Comparison of ENCODE assay signal across 11 cellular contexts in the genomic region with DNA sequence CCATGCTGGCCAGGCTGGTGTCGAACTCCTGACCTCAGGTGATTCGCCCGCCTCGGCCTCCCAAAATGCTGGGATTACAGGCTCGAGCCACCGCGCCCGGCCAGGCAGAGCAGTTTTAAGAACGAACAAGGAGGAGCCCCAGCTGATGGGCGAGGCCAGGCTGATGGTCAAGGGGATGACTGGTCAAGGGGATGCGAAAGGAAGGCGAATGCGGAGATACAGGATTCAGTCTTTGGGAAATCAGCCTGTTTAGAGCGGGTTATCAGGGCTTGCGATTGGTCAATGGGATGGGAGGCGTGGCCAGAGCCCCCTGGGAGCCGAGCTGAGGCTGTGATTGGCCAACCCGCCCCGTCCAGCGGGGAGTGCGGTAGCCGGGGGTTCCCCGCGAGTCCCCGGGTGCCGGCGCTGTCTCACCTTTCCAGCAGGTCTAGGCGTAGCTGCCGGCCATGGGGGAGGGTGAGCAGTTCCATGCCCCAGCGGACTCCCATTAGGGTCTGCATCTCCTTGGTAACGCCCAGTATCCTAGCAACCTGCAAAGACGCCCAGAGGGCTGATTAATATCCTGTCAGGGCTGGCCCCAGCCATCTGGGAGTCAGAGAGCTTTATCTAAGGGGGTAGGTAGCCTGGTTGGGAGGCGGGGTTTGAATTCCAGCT. TPM values are rescaled to one million over a fixed set of nuclear protein-coding genes. Genes with fewer than 3 reads are reported as not detected.
DNase-seq lines count a peak whose midpoint lies in the region; ATAC-seq, FAIRE-seq and TF ChIP-seq lines count a peak whose summit lies in the region.
"Had no signal": no experiment of that assay in that cellular context is flagged by ENCODE, and none has a peak within 500 bp of the region (broad histone marks: within the 10 kb centered on the region; RNA-seq: fewer than 3 reads in every experiment).

No MANE protein-coding gene starts in this region.

- FAIRE-seq in GM12891 (lab: Jason Lieb, UNC), result no peak
- FAIRE-seq: keratinocyte had no signal

- no peaks in the 10 kb centered on the region for H4K20me1 ChIP-seq in fibroblast of lung (ENCODE audit: control insufficient read depth, extremely low read depth, insufficient read depth, low read length)

- no peak overlapping the region for H3K4me2 ChIP-seq in fibroblast of lung (ENCODE audit: extremely low read depth, insufficient read depth, low read length)
- peak overlapping the region; percentile 45 for H3K4me2 ChIP-seq in parathyroid adenoma (ENCODE audit: low read length)

- H3K27me3 ChIP-seq in fibroblast of lung (ENCODE audit: control insufficient read depth, insufficient read depth, low read length), result peaks cover 3% of the 10 kb centered on the region
- H3K27me3 ChIP-seq in parathyroid adenoma (ENCODE audit: control insufficient read depth, insufficient read depth, low read length), result no peaks in the 10 kb centered on the region

- H3K27ac ChIP-seq in fibroblast of lung (ENCODE audit: insufficient read depth, low read length) (no peak overlapping the region), parathyroid adenoma (no peak overlapping the region)
- H3K27ac ChIP-seq: tibial artery had no signal

- peaks cover 9% of the 10 kb centered on the region for H3K4me1 ChIP-seq in fibroblast of lung (ENCODE audit: control insufficient read depth, extremely low read depth, insufficient read depth, low read length)
- H3K4me1 ChIP-seq in parathyroid adenoma, result no peaks in the 10 kb centered on the region
- H3K4me1 ChIP-seq: tibial artery had no signal

- H2AFZ ChIP-seq in fibroblast of lung (ENCODE audit: low read length) (no peak overlapping the region), parathyroid adenoma (no peak overlapping the region)

- no peaks in the 10 kb centered on the region for H3K36me3 ChIP-seq in fibroblast of lung (ENCODE audit: control insufficient read depth, insufficient read depth, low read length)
- H3K36me3 ChIP-seq in parathyroid adenoma (ENCODE audit: control insufficient read depth, insufficient read depth, low read length), result no peaks in the 10 kb centered on the region

- H3K4me3 ChIP-seq in fibroblast of lung (replicated peaks in 1 of 4; ENCODE audit: control extremely low read depth in 1 of 4, insufficient read depth in 1 of 4, low read depth in 3 of 4, low read length in 4 of 4), result peak overlapping the region in 1 of 4 experiments; percentile 28
- peak overlapping the region; percentile 6 for H3K4me3 ChIP-seq in parathyroid adenoma (ENCODE audit: low read depth, low read length)
- H3K4me3 ChIP-seq: tibial artery had no signal

- no peak for ATAC-seq in GM18907 (IDR thresholded peaks at IDR 0.05; ENCODE audit: unreplicated experiment)
- no peak for ATAC-seq in HG03039 (IDR thresholded peaks at IDR 0.05; ENCODE audit: unreplicated experiment)

- no peak for TF ChIP-seq POLR2A in GM12891 (IDR thresholded peaks at IDR 0.05; ENCODE audit: low read depth, low read length)

- H3K9me3 ChIP-seq in fibroblast of lung (ENCODE audit: control insufficient read depth, insufficient read depth, low read depth, low read length) (no peaks in the 10 kb centered on the region), parathyroid adenoma (ENCODE audit: control insufficient read depth, low read length) (no peaks in the 10 kb centered on the region)
- H3K9me3 ChIP-seq: tibial artery had no signal

- DNase-seq in ELR (ENCODE audit: low read depth), result peak; percentile 97
- peak; percentile 97 to 98 for DNase-seq in NCI-H524 (lab: John Stamatoyannopoulos, UW)
- peak; percentile 48 to 76 for DNase-seq in fibroblast of lung (ENCODE audit: low read depth in 2 of 2)
- no peak for DNase-seq in midbrain (lab: John Stamatoyannopoulos, UW)
- no peak for DNase-seq in GM12891 (ENCODE audit: insufficient read length, low spot score)
- DNase-seq: activated B cell treated with CpG ODN at 0.5 μM for 24 hours, tibial artery had no signal

- H3K9ac ChIP-seq in fibroblast of lung (ENCODE audit: insufficient read depth, low read length), result no peak overlapping the region
- H3K9ac ChIP-seq in parathyroid adenoma, result no peak overlapping the region

- TF ChIP-seq CTCF in fibroblast of lung (conservative IDR thresholded peaks at IDR 0.05 in 1 of 2, IDR thresholded peaks at IDR 0.05 in 1 of 2; ENCODE audit: low read depth in 1 of 2, low read length in 2 of 2), result no peak
- no peak for TF ChIP-seq CTCF in parathyroid adenoma (IDR thresholded peaks at IDR 0.05)

- no peaks in the 10 kb centered on the region for H3K79me2 ChIP-seq in fibroblast of lung (ENCODE audit: control insufficient read depth, insufficient read depth, low read length)
- no peaks in the 10 kb centered on the region for H3K79me2 ChIP-seq in parathyroid adenoma

TF ChIP-seq in GM12891, 5 proteins besides CTCF, POLR2A, EP300 and RAD21:
- TF ChIP-seq PAX5 (IDR thresholded peaks at IDR 0.05; ENCODE audit: insufficient read depth, low read length, severe bottlenecking), result no peak
- TF ChIP-seq TAF1 (IDR thresholded peaks at IDR 0.05; ENCODE audit: low read depth, low read length), result no peak
- TF ChIP-seq POU2F2 (IDR thresholded peaks at IDR 0.05; ENCODE audit: low read depth, low read length), result no peak
- TF ChIP-seq POLR2AphosphoS5 (IDR thresholded peaks at IDR 0.05; ENCODE audit: low read depth, low read length), result no peak
- TF ChIP-seq SPI1 (IDR thresholded peaks at IDR 0.05; ENCODE audit: low read depth, low read length), result no peak

RNA-seq across cellular contexts. Expression of gene TOR2A, which starts 7.5 kb away (rescaled TPM):
- 3.6 TPM in 2 replicates for total RNA-seq in fibroblast of lung
- 4.6 and 5.0 TPM in 2 replicates for polyA plus RNA-seq in fibroblast of lung
- polyA plus RNA-seq in fibroblast of lung (2012), result 7.9 and 10.3 TPM in 2 replicates
- 5.0 and 13.5 TPM in 2 replicates for polyA minus RNA-seq in fibroblast of lung (ENCODE audit: low replicate concordance)
- 6.3 TPM for polyA plus RNA-seq in GM12891 (2012; ENCODE audit: low read depth, missing spikeins)

RNA-seq across cellular contexts. Expression of gene TTC16, which starts 26.7 kb away (rescaled TPM):
- total RNA-seq in fibroblast of lung, result under 0.01 TPM in 2 replicates
- 0.02 TPM in 1 of 2 replicates, not detected in the other for polyA plus RNA-seq in fibroblast of lung
- not detected in 2 replicates for polyA plus RNA-seq in fibroblast of lung (2012)
- polyA minus RNA-seq in fibroblast of lung (ENCODE audit: low replicate concordance), result not detected in 2 replicates
- polyA plus RNA-seq in GM12891 (2012; ENCODE audit: low read depth, missing spikeins), result 0.04 TPM
- total RNA-seq: activated B cell treated with CpG ODN at 0.5 μM for 24 hours had no signal
- polyA plus RNA-seq: keratinocyte had no signal

RNA-seq across cellular contexts. Expression of gene PTRH1, which starts 27.1 kb away (rescaled TPM):
- 13.1 and 26.1 TPM in 2 replicates for total RNA-seq in fibroblast of lung
- polyA plus RNA-seq in fibroblast of lung, result 4.9 and 9.0 TPM in 2 replicates
- 13.7 and 27.8 TPM in 2 replicates for polyA plus RNA-seq in fibroblast of lung (2012)
- 3.0 and 5.0 TPM in 2 replicates for polyA minus RNA-seq in fibroblast of lung (ENCODE audit: low replicate concordance)
- 6.8 TPM for polyA plus RNA-seq in GM12891 (2012; ENCODE audit: low read depth, missing spikeins)

RNA-seq across cellular contexts. Expression of gene CFAP157, which starts 35.8 kb away (rescaled TPM):
- total RNA-seq in fibroblast of lung, result under 0.01 TPM in 2 replicates
- 0.06 TPM in 1 of 2 replicates, not detected in the other for polyA plus RNA-seq in fibroblast of lung
- polyA plus RNA-seq in fibroblast of lung (2012), result 0.44 and 0.58 TPM in 2 replicates
- not detected in 2 replicates for polyA minus RNA-seq in fibroblast of lung (ENCODE audit: low replicate concordance)
- polyA plus RNA-seq in GM12891 (2012; ENCODE audit: low read depth, missing spikeins), result 0.21 TPM
- total RNA-seq: activated B cell treated with CpG ODN at 0.5 μM for 24 hours had no signal
- polyA plus RNA-seq: keratinocyte had no signal

RNA-seq across cellular contexts. Expression of gene SH2D3C, which starts 35.9 kb away (rescaled TPM):
- 0.26 TPM in 1 of 2 replicates, not detected in the other for total RNA-seq in fibroblast of lung
- polyA plus RNA-seq in fibroblast of lung, result 1.2 TPM in 1 of 2 replicates, not detected in the other
- 2.2 TPM in 1 of 2 replicates, not detected in the other for polyA plus RNA-seq in fibroblast of lung (2012)
- polyA minus RNA-seq in fibroblast of lung (ENCODE audit: low replicate concordance), result 4.4 TPM in 1 of 2 replicates, not detected in the other
- 10.6 TPM for polyA plus RNA-seq in GM12891 (2012; ENCODE audit: low read depth, missing spikeins)

Comparison
In these comparisons a context has a peak if more than half of its experiments do, and no peak if none do; other contexts are left out.
1. DNase-seq: peak in ELR (single experiment), NCI-H524 (2 of 2) and fibroblast of lung (2 of 2); none in midbrain (single experiment) and GM12891 (single experiment).